Comparison of ENCODE assay signal across 8 cellular contexts in genomic region chr6:151451950-151452749, GRCh38. TPM values are rescaled to one million over a fixed set of nuclear protein-coding genes. Genes with fewer than 3 reads are reported as not detected.
DNase-seq lines count a peak whose midpoint lies in the region; ATAC-seq and TF ChIP-seq lines count a peak whose summit lies in the region.

Gene RMND1 (minus strand): TSS chr6:151452126. CDS start chr6:151445811, 6,315 bp downstream.

- no peaks in the 10 kb centered on the region for H3K27me3 ChIP-seq in RWPE2 (ENCODE audit: insufficient read depth, poor library complexity, severe bottlenecking)
- H3K27me3 ChIP-seq in fibroblast of lung (ENCODE audit: control insufficient read depth, insufficient read depth, low read length), result no peaks in the 10 kb centered on the region
- no peaks in the 10 kb centered on the region for H3K27me3 ChIP-seq in naive thymus-derived CD4-positive, alpha-beta T cell (ENCODE audit: control insufficient read depth in 2 of 2, insufficient read depth in 2 of 2, low read length in 2 of 2)

- H3K9me3 ChIP-seq in RWPE2 (ENCODE audit: severe bottlenecking), result no peaks in the 10 kb centered on the region
- H3K9me3 ChIP-seq in fibroblast of lung (ENCODE audit: control insufficient read depth, insufficient read depth, low read depth, low read length), result no peaks in the 10 kb centered on the region
- H3K9me3 ChIP-seq in naive thymus-derived CD4-positive, alpha-beta T cell (ENCODE audit: control insufficient read depth in 2 of 3, low read length in 3 of 3), result no peaks in the 10 kb centered on the region

- H3K4me1 Mint-ChIP-seq in activated T-helper 2 cell treated with anti-CD3 and anti-CD28 coated beads, Interferon-gamma antibody, Interleukin-2, Interleukin-4, amounts not matched to agents 10 μg/mL and 5 μg/mL and 100 μg/mL, durations not matched to agents 14 hours and 24 hours and 36 hours (ENCODE audit: low read depth), result peaks cover 27% of the 10 kb centered on the region
- peaks cover 36 to 68% (median 54%) of the 10 kb centered on the region in 7 donors for H3K4me1 Mint-ChIP-seq in naive thymus-derived CD4-positive, alpha-beta T cell
- H3K4me1 Mint-ChIP-seq in stimulated activated naive B cell treated with anti-CD40 and anti-IgM and Interleukin-4, amounts not matched to agents 10 μg/mL and 1 μg/mL and 100 μg/mL, for 72 hours, result peaks cover 11 to 37% of the 10 kb centered on the region in 2 donors

- peaks cover 19% of the 10 kb centered on the region for H3K36me3 Mint-ChIP-seq in activated T-helper 2 cell treated with anti-CD3 and anti-CD28 coated beads, Interferon-gamma antibody, Interleukin-2, Interleukin-4, amounts not matched to agents 10 μg/mL and 5 μg/mL and 100 μg/mL, durations not matched to agents 14 hours and 24 hours and 36 hours (ENCODE audit: low read depth)
- peaks cover 0 to 12% (median 4%) of the 10 kb centered on the region in 5 donors for H3K36me3 Mint-ChIP-seq in naive thymus-derived CD4-positive, alpha-beta T cell
- H3K36me3 Mint-ChIP-seq in stimulated activated naive B cell treated with anti-CD40 and anti-IgM and Interleukin-4, amounts not matched to agents 10 μg/mL and 1 μg/mL and 100 μg/mL, for 72 hours, result peaks cover 2 to 19% of the 10 kb centered on the region in 2 donors

- H3K4me1 ChIP-seq in RWPE2 (ENCODE audit: insufficient read depth, poor library complexity, severe bottlenecking) (peaks cover 10% of the 10 kb centered on the region), fibroblast of lung (ENCODE audit: control insufficient read depth, extremely low read depth, insufficient read depth, low read length) (peaks cover 2% of the 10 kb centered on the region)
- peaks cover 15 to 20% of the 10 kb centered on the region in 2 donors for H3K4me1 ChIP-seq in naive thymus-derived CD4-positive, alpha-beta T cell (ENCODE audit: control insufficient read depth in 2 of 2, insufficient read depth in 2 of 2, low read length in 2 of 2)

- DNase-seq in EH (ENCODE audit: low read depth) (peak; percentile 100), H4 (ENCODE audit: low spot score) (peak; percentile 98), LoVo (ENCODE audit: low spot score) (peak; percentile 100), RWPE2 (ENCODE audit: low spot score) (peak; percentile 100), fibroblast of lung (ENCODE audit: low read depth in 2 of 2) (peak; percentile 100)
- peak; percentile 99 for DNase-seq in activated T-helper 2 cell treated with anti-CD3 and anti-CD28 coated beads, Interferon-gamma antibody, Interleukin-2, Interleukin-4, amounts not matched to agents 10 μg/mL and 5 μg/mL and 100 μg/mL, durations not matched to agents 14 hours and 24 hours and 36 hours (ENCODE audit: low spot score)
- DNase-seq in naive thymus-derived CD4-positive, alpha-beta T cell, result peak; percentile 92 to 99 (median 99)
- peak; percentile 99 for DNase-seq in stimulated activated naive B cell treated with anti-CD40 and anti-IgM and Interleukin-4, amounts not matched to agents 10 μg/mL and 1 μg/mL and 100 μg/mL, for 72 hours

- peak within 1 kb of the TSS; percentile 89 for H3K4me2 ChIP-seq in fibroblast of lung (ENCODE audit: extremely low read depth, insufficient read depth, low read length)

- no peaks in the 10 kb centered on the region for H3K27me3 Mint-ChIP-seq in activated T-helper 2 cell treated with anti-CD3 and anti-CD28 coated beads, Interferon-gamma antibody, Interleukin-2, Interleukin-4, amounts not matched to agents 10 μg/mL and 5 μg/mL and 100 μg/mL, durations not matched to agents 14 hours and 24 hours and 36 hours (ENCODE audit: low read depth)
- peaks cover 0 to 5% (median 0%) of the 10 kb centered on the region in 5 donors for H3K27me3 Mint-ChIP-seq in naive thymus-derived CD4-positive, alpha-beta T cell
- no peaks in the 10 kb centered on the region for H3K27me3 Mint-ChIP-seq in stimulated activated naive B cell treated with anti-CD40 and anti-IgM and Interleukin-4, amounts not matched to agents 10 μg/mL and 1 μg/mL and 100 μg/mL, for 72 hours

- H3K4me3 Mint-ChIP-seq in activated T-helper 2 cell treated with anti-CD3 and anti-CD28 coated beads, Interferon-gamma antibody, Interleukin-2, Interleukin-4, amounts not matched to agents 10 μg/mL and 5 μg/mL and 100 μg/mL, durations not matched to agents 14 hours and 24 hours and 36 hours (ENCODE audit: low read depth), result peak within 1 kb of the TSS; percentile 97
- H3K4me3 Mint-ChIP-seq in naive thymus-derived CD4-positive, alpha-beta T cell, result peak within 1 kb of the TSS; percentile 90 to 98 (median 96)
- H3K4me3 Mint-ChIP-seq in stimulated activated naive B cell treated with anti-CD40 and anti-IgM and Interleukin-4, amounts not matched to agents 10 μg/mL and 1 μg/mL and 100 μg/mL, for 72 hours, result peak within 1 kb of the TSS; percentile 92 to 98

- intact Hi-C loops in activated T-helper 2 cell treated with anti-CD3 and anti-CD28 coated beads, Interferon-gamma antibody, Interleukin-2, Interleukin-4, amounts not matched to agents 10 μg/mL and 5 μg/mL and 100 μg/mL, durations not matched to agents 14 hours and 24 hours and 36 hours (cut with micrococcal nuclease), result loop anchor here (1.0 to 5.0 kb wide), 5 partner anchors 24 to 1551 kb away; partner anchors contain the start of gene MTRF1L
- intact Hi-C loops in naive thymus-derived CD4-positive, alpha-beta T cell (cut with micrococcal nuclease), result loop anchor here (1.0 to 10.0 kb wide), 18 partner anchors 25 to 1885 kb away; partner anchors contain the start of genes FBXO5 (in 2 of the 2), MTRF1L (in 2 of the 2), GINM1 (in 1 of the 2) and LRP11 (in 1 of the 2)

- CTCF ChIA-PET in naive thymus-derived CD4-positive, alpha-beta T cell (lab: Charles Lee), result interaction anchor here (0.7 to 1.5 kb wide), 6 partner anchors 18 to 128 kb away, joined by 3 to 4 read pairs (median 4); no protein-coding TSS in a partner anchor

- TF ChIP-seq CTCF in RWPE2 (IDR thresholded peaks at IDR 0.05; ENCODE audit: poor library complexity, severe bottlenecking) (no peak), fibroblast of lung (conservative IDR thresholded peaks at IDR 0.05 in 1 of 2, IDR thresholded peaks at IDR 0.05 in 1 of 2; ENCODE audit: low read depth in 1 of 2, low read length in 2 of 2) (no peak)

- H3K4me3 ChIP-seq in RWPE2 (ENCODE audit: severe bottlenecking) (peak within 1 kb of the TSS; percentile 73), fibroblast of lung (replicated peaks in 1 of 4; ENCODE audit: control extremely low read depth in 1 of 4, insufficient read depth in 1 of 4, low read depth in 3 of 4, low read length in 4 of 4) (peak within 1 kb of the TSS; percentile 85 to 97 (median 96))
- peak within 1 kb of the TSS; percentile 90 for H3K4me3 ChIP-seq in naive thymus-derived CD4-positive, alpha-beta T cell (ENCODE audit: low read length)

- H3K9ac ChIP-seq in fibroblast of lung (ENCODE audit: insufficient read depth, low read length), result peak within 1 kb of the TSS; percentile 94

- peak within 1 kb of the TSS; percentile 82 for H3K27ac Mint-ChIP-seq in activated T-helper 2 cell treated with anti-CD3 and anti-CD28 coated beads, Interferon-gamma antibody, Interleukin-2, Interleukin-4, amounts not matched to agents 10 μg/mL and 5 μg/mL and 100 μg/mL, durations not matched to agents 14 hours and 24 hours and 36 hours
- H3K27ac Mint-ChIP-seq in naive thymus-derived CD4-positive, alpha-beta T cell, result peak within 1 kb of the TSS; percentile 83 to 98 (median 92)
- H3K27ac Mint-ChIP-seq in stimulated activated naive B cell treated with anti-CD40 and anti-IgM and Interleukin-4, amounts not matched to agents 10 μg/mL and 1 μg/mL and 100 μg/mL, for 72 hours, result peak within 1 kb of the TSS; percentile 97

- peaks cover 11% of the 10 kb centered on the region for H3K36me3 ChIP-seq in RWPE2 (ENCODE audit: low read depth)
- H3K36me3 ChIP-seq in fibroblast of lung (ENCODE audit: control insufficient read depth, insufficient read depth, low read length), result no peaks in the 10 kb centered on the region
- H3K36me3 ChIP-seq in naive thymus-derived CD4-positive, alpha-beta T cell (ENCODE audit: control insufficient read depth in 2 of 3, insufficient read depth in 3 of 3, low read length in 3 of 3), result peaks cover 0 to 5% (median 0%) of the 10 kb centered on the region in 3 experiments

- ATAC-seq in RWPE2 (ENCODE audit: low read depth), result peak; percentile 96
- ATAC-seq in naive thymus-derived CD4-positive, alpha-beta T cell, result peak; percentile 98
- peak; percentile 98 for ATAC-seq in stimulated activated naive B cell treated with anti-CD40 and anti-IgM and Interleukin-4, amounts not matched to agents 10 μg/mL and 1 μg/mL and 100 μg/mL, for 72 hours (replicated peaks)

- H3K27ac ChIP-seq in RWPE2 (ENCODE audit: poor library complexity, severe bottlenecking) (peak within 1 kb of the TSS; percentile 71), fibroblast of lung (ENCODE audit: insufficient read depth, low read length) (peak within 1 kb of the TSS; percentile 88)
- peak within 1 kb of the TSS; percentile 86 for H3K27ac ChIP-seq in naive thymus-derived CD4-positive, alpha-beta T cell (ENCODE audit: low read depth, low read length)

- peak within 1 kb of the TSS; percentile 81 for H2AFZ ChIP-seq in fibroblast of lung (ENCODE audit: low read length)

- no peaks in the 10 kb centered on the region for H3K9me3 Mint-ChIP-seq in activated T-helper 2 cell treated with anti-CD3 and anti-CD28 coated beads, Interferon-gamma antibody, Interleukin-2, Interleukin-4, amounts not matched to agents 10 μg/mL and 5 μg/mL and 100 μg/mL, durations not matched to agents 14 hours and 24 hours and 36 hours
- peaks cover 0 to 6% (median 0%) of the 10 kb centered on the region in 11 donors for H3K9me3 Mint-ChIP-seq in naive thymus-derived CD4-positive, alpha-beta T cell
- peaks cover 0 to 2% of the 10 kb centered on the region in 2 donors for H3K9me3 Mint-ChIP-seq in stimulated activated naive B cell treated with anti-CD40 and anti-IgM and Interleukin-4, amounts not matched to agents 10 μg/mL and 1 μg/mL and 100 μg/mL, for 72 hours

- no peaks in the 10 kb centered on the region for H4K20me1 ChIP-seq in fibroblast of lung (ENCODE audit: control insufficient read depth, extremely low read depth, insufficient read depth, low read length)

- POLR2A ChIA-PET in naive thymus-derived CD4-positive, alpha-beta T cell (lab: Charles Lee), result interaction anchor here (0.9 to 3.8 kb wide), 11 partner anchors 11 to 857 kb away, joined by 3 to 50 read pairs (median 5); partner anchors contain the start of gene ZBTB2

- peaks cover 51% of the 10 kb centered on the region for H3K79me2 ChIP-seq in fibroblast of lung (ENCODE audit: control insufficient read depth, insufficient read depth, low read length)

RNA-seq across cellular contexts. Expression of gene RMND1, which starts in this region (rescaled TPM):
- 23.1 and 29.6 TPM in 2 replicates for total RNA-seq in H4 (2014; rRNA removed; shearing (Covaris generic))
- total RNA-seq in activated T-helper 2 cell treated with anti-CD3 and anti-CD28 coated beads, Interferon-gamma antibody, Interleukin-2, Interleukin-4, amounts not matched to agents 10 μg/mL and 5 μg/mL and 100 μg/mL, durations not matched to agents 14 hours and 24 hours and 36 hours, result 18.5 and 20.5 TPM in 2 replicates
- total RNA-seq in fibroblast of lung, result 50.6 and 58.3 TPM in 2 replicates
- polyA plus RNA-seq in fibroblast of lung, result 21.1 and 21.5 TPM in 2 replicates
- polyA plus RNA-seq in fibroblast of lung (2012), result 19.7 and 20.8 TPM in 2 replicates
- 5.3 and 6.4 TPM in 2 replicates for polyA minus RNA-seq in fibroblast of lung (ENCODE audit: low replicate concordance)
- 10 to 100 TPM in 4 of 5 experiments, 1 to 10 TPM in 1; 8.8 to 21.5 (median 18.7) TPM for total RNA-seq in naive thymus-derived CD4-positive, alpha-beta T cell
- polyA plus RNA-seq in naive thymus-derived CD4-positive, alpha-beta T cell, result 10 to 100 TPM in 1 of 2 donors, 1 to 10 TPM in 1; 7.6 to 15.3 TPM

Comparison
In these comparisons a context has a peak if more than half of its experiments do, and no peak if none do; other contexts are left out.
1. Peak in every context shown above with its lines: DNase-seq, ATAC-seq, H3K4me3 ChIP-seq and H3K27ac ChIP-seq.